In the genomic region with DNA sequence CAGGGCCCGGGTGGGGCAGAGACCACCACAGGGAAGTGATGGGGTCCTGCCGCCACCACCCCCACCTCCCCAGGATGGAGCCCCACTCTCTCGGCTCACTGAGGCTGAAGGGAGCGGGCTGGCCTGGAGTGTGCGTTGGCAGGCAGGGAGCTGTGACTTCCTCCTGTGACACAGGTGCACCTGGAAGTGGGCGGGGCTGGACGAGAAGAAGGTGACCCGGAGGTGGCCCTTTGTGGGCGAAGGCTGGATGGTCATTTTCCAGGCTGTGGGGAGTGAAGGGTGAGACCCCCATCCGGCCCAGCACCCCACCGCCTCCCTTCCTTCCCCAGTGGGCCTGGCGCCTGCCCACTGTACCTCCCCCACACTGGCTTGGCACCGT, we compare ENCODE assay signal across 16 cellular contexts. TPM values are rescaled to one million over a fixed set of nuclear protein-coding genes. Genes with fewer than 3 reads are reported as not detected.
DNase-seq lines count a peak whose midpoint lies in the region; ATAC-seq and TF ChIP-seq lines count a peak whose summit lies in the region.
"Had no signal": no experiment of that assay in that cellular context is flagged by ENCODE, and none has a peak within 500 bp of the region (broad histone marks: within the 10 kb centered on the region; RNA-seq: fewer than 3 reads in every experiment).

No MANE protein-coding gene starts in this region.

- no peak overlapping the region for H3K9ac ChIP-seq in mammary epithelial cell (ENCODE audit: insufficient read depth, low read length)

- peak; percentile 61 to 64 for DNase-seq in T47D (ENCODE audit: low read depth in 1 of 2, low spot score in 1 of 2)
- no peak for DNase-seq in mammary epithelial cell
- peak; percentile 15 for DNase-seq in NCI-H69 (lab: John Stamatoyannopoulos, UW)
- DNase-seq in lower lobe of right lung = peak; percentile 63
- peak; percentile 41 to 54 for DNase-seq in upper lobe of left lung
- no peak for DNase-seq in stimulated activated naive CD4-positive, alpha-beta T cell treated with Interleukin-2 at 50 U/mL for 16 hours (lab: John Stamatoyannopoulos, UW)
- no peak for DNase-seq in uterus
- DNase-seq in activated CD4-positive, alpha-beta T cell treated with anti-CD3 and anti-CD28 coated beads for 1 hour = no peak
- DNase-seq: activated naive CD4-positive, alpha-beta T cell treated with anti-CD3 and anti-CD28 coated beads for 36 hours; NCI-H2081 treated with DMSO at 0.1 percent for 48 hours; stimulated activated CD4-positive, alpha-beta T cell treated with anti-CD3 and anti-CD28 coated beads, Interleukin-4, amount 100 ng/mL, for 4 hours; T-helper 1 cell had no signal

- H3K4me1 ChIP-seq in mammary epithelial cell (ENCODE audit: insufficient read depth, low read length) (peaks cover 6% of the 10 kb centered on the region), lower lobe of right lung (peaks cover 8% of the 10 kb centered on the region), upper lobe of left lung (peaks cover 10 to 23% (median 11%) of the 10 kb centered on the region in 4 donors), uterus (no peaks in the 10 kb centered on the region)

- in situ Hi-C loops in T47D (cut with HindIII; ENCODE audit: low pct_unique_long_range_greater_than_20kb, low sequenced_read_pairs) = no loop called here
- in situ Hi-C loops in mammary epithelial cell (cut with MboI; ENCODE audit: low sequenced_read_pairs in 2 of 2) = no loop called here

- H3K36me3 ChIP-seq in mammary epithelial cell (ENCODE audit: insufficient read depth, low read length) (no peaks in the 10 kb centered on the region), lower lobe of right lung (no peaks in the 10 kb centered on the region), upper lobe of left lung (no peaks in the 10 kb centered on the region), uterus (no peaks in the 10 kb centered on the region)

- no peaks in the 10 kb centered on the region for H4K20me1 ChIP-seq in mammary epithelial cell (ENCODE audit: insufficient read depth, low read length)

- H2AFZ ChIP-seq in mammary epithelial cell (ENCODE audit: low read depth, low read length) = no peak overlapping the region

- BruUV-seq in mammary epithelial cell (replicated peaks; lab: Mats Ljungman, UMichigan) = no TSS peak

- dilution Hi-C loops in mammary epithelial cell (cut with HindIII; ENCODE audit: low sequenced_read_pairs) = no loop called here

- H3K79me2 ChIP-seq in mammary epithelial cell (ENCODE audit: insufficient read depth, low read length) = no peaks in the 10 kb centered on the region

- TF ChIP-seq CTCF in mammary epithelial cell (conservative IDR thresholded peaks at IDR 0.05 in 1 of 2, IDR thresholded peaks at IDR 0.05 in 1 of 2; ENCODE audit: extremely low read depth in 1 of 2, insufficient read depth in 1 of 2, low read depth in 1 of 2, low read length in 2 of 2) (no peak), lower lobe of right lung (IDR thresholded peaks at IDR 0.05) (no peak), upper lobe of left lung (IDR thresholded peaks at IDR 0.05) (no peak), uterus (IDR thresholded peaks at IDR 0.05) (no peak)

- ATAC-seq in lower lobe of right lung (no peak), upper lobe of left lung (ENCODE audit: low FRiP score in 2 of 2) (no peak)

- no peak for TF ChIP-seq EP300 in upper lobe of left lung (IDR thresholded peaks at IDR 0.05)

- H3K27ac ChIP-seq in mammary epithelial cell (ENCODE audit: insufficient read depth, low read depth, low read length) (no peak overlapping the region), lower lobe of right lung (no peak overlapping the region), upper lobe of left lung (no peak overlapping the region), uterus (no peak overlapping the region)
- H3K27ac ChIP-seq: skin epidermis had no signal

- no peaks in the 10 kb centered on the region for H3K27me3 ChIP-seq in mammary epithelial cell (ENCODE audit: insufficient read depth, low read length)
- H3K27me3 ChIP-seq in lower lobe of right lung (ENCODE audit: low read depth) = peaks cover 11% of the 10 kb centered on the region
- peaks cover 0 to 10% (median 1%) of the 10 kb centered on the region in 4 donors for H3K27me3 ChIP-seq in upper lobe of left lung
- H3K27me3 ChIP-seq in uterus = peaks cover 0 to 6% of the 10 kb centered on the region in 2 donors

- H3K4me3 ChIP-seq in mammary epithelial cell (replicated peaks in 1 of 3; ENCODE audit: insufficient read depth in 1 of 3, low read depth in 2 of 3, low read length in 3 of 3) (no peak overlapping the region), lower lobe of right lung (no peak overlapping the region), upper lobe of left lung (no peak overlapping the region), uterus (no peak overlapping the region)
- H3K4me3 ChIP-seq: skin epidermis had no signal

- TF ChIP-seq POLR2A in upper lobe of left lung (IDR thresholded peaks at IDR 0.05) = no peak
- no peak for TF ChIP-seq POLR2A in uterus (IDR thresholded peaks at IDR 0.05)

- WGBS in mammary epithelial cell (ENCODE audit: low coverage, missing lambda C conversion rate) = 71% methylated on average over 6 of the region's 13 CpGs
- WGBS in upper lobe of left lung, 2 donors = 80 to 87% methylated on average over 10 to 13 of the region's 13 CpGs

- CTCF ChIA-PET in mammary epithelial cell (lab: Charles Lee; ENCODE audit: low non-redundant PET) = no interaction called here

- intact Hi-C loops in mammary epithelial cell (cut with micrococcal nuclease) (no loop called here), lower lobe of right lung (cut with DNase I) (no loop called here), uterus (cut with DNase I; ENCODE audit: low total_unique reads) (no loop called here)

- H3K9me3 ChIP-seq in mammary epithelial cell (replicated peaks; ENCODE audit: insufficient read depth, low read length) = no peaks in the 10 kb centered on the region
- no peaks in the 10 kb centered on the region for H3K9me3 ChIP-seq in lower lobe of right lung
- H3K9me3 ChIP-seq in upper lobe of left lung = no peaks in the 10 kb centered on the region
- no peaks in the 10 kb centered on the region for H3K9me3 ChIP-seq in uterus

- no peak overlapping the region for H3K4me2 ChIP-seq in mammary epithelial cell (ENCODE audit: insufficient read depth, low read depth, low read length)

RNA-seq across cellular contexts. Expression of gene IL17REL, which starts 15.4 kb away (rescaled TPM):
- not detected for total RNA-seq in mammary epithelial cell
- not detected for polyA plus RNA-seq in mammary epithelial cell
- not detected for polyA minus RNA-seq in mammary epithelial cell
- 0.09 TPM for total RNA-seq in lower lobe of right lung
- under 1 TPM in 1 of 6 donors, not detected in 5; 0.06 TPM for total RNA-seq in upper lobe of left lung
- total RNA-seq in uterus = under 1 TPM in 2 of 4 donors, not detected in 2; 0.12 to 0.26 TPM
- total RNA-seq: astrocyte, fibroblast of villous mesenchyme, myocyte had no signal

RNA-seq across cellular contexts. Expression of gene PIM3, which starts 36.6 kb away (rescaled TPM):
- total RNA-seq in mammary epithelial cell (10 to 100 TPM; 26.6 to 68.7 TPM), lower lobe of right lung (94.7 TPM), upper lobe of left lung (100 to 1,000 TPM; 131 to 246 (median 156) TPM), uterus (100 to 1,000 TPM in 1 of 4 donors, 10 to 100 TPM in 3; 31.7 to 106 (median 53.6) TPM)
- polyA plus RNA-seq in mammary epithelial cell = 11.1 TPM
- polyA minus RNA-seq in mammary epithelial cell = 6.3 TPM

Comparison
In these comparisons a context has a peak if more than half of its experiments do, and no peak if none do; other contexts are left out.
1. DNase-seq: peak in T47D (2 of 2), NCI-H69 (single experiment), lower lobe of right lung (single experiment) and upper lobe of left lung (2 of 2); none in mammary epithelial cell (single experiment), stimulated activated naive CD4-positive, alpha-beta T cell treated with Interleukin-2 at 50 U/mL for 16 hours (single experiment), uterus (0 of 2) and activated CD4-positive, alpha-beta T cell treated with anti-CD3 and anti-CD28 coated beads for 1 hour (single experiment).